ENCODE assay signal across 19 cellular contexts in the genomic region with DNA sequence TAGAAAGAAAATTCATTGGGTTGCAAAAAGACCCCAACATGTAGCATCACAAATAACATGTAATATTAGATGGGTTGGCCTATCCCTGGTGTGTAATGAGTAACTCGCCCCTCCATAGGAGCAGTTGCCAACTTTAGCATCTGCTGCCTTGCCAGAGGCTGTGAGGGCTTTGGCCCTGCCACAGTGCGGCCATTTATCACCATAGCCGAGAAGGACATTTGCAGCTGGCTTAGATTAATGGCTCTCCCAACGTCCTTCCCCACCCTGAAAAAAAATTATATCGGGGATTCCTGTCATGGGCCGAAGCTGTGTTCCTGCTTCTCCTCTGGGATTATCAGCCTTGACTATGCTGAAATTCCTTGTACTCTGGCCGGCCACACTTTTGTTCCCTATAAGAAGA. TPM values are rescaled to one million over a fixed set of nuclear protein-coding genes. Genes with fewer than 3 reads are reported as not detected.
"Had no signal": no experiment of that assay in that cellular context is flagged by ENCODE, and none has a peak within 500 bp of the region (broad histone marks: within the 10 kb centered on the region; RNA-seq: fewer than 3 reads in every experiment).

No MANE protein-coding gene starts in this region.

- ATAC-seq: activated CD4-positive, CD25-positive, alpha-beta regulatory T cell treated with anti-CD3 and anti-CD28 coated beads, Interleukin-2, amount 50 U/mL, for 24 hours; left lung; T-cell had no signal

- H3K4me3 ChIP-seq: ascending aorta, left lung, sigmoid colon, tibial nerve had no signal

- DNase-seq: activated CD4-positive, alpha-beta T cell treated with anti-CD3 and anti-CD28 coated beads, Interleukin-2, amount 50 U/mL, for 1 hour; activated CD8-positive, alpha-beta memory T cell treated with anti-CD3 and anti-CD28 coated beads for 24 hours; activated naive CD4-positive, alpha-beta T cell treated with Interleukin-2 at 50 U/mL for 16 hours; left lung; occipital lobe; sigmoid colon; stimulated activated CD4-positive, alpha-beta T cell treated with anti-CD3 and anti-CD28 coated beads, Interleukin-12 subunit alpha, Interleukin-12 subunit beta, amount 100 ng/mL, for 4 hours; stimulated activated CD4-positive, alpha-beta T cell treated with anti-CD3 and anti-CD28 coated beads, Interleukin-2, amount 100 ng/mL, for 24 hours; T-cell; T-helper 9 cell had no signal

RNA-seq across cellular contexts. Expression of a gene that starts 7.6 kb away (rescaled TPM):
- total RNA-seq: activated T-helper 1 cell treated with anti-CD3 and anti-CD28 coated beads, Interleukin-12 subunit alpha, Interleukin-12 subunit beta, Interleukin-2, Interleukin-4 antibody, amounts not matched to agents 30 ng/mL and 10 ng/mL and 1 ng/mL, durations not matched to agents 14 hours and 24 hours and 36 hours; ascending aorta; bronchial epithelial cell; chondrocyte; dermis microvascular lymphatic vessel endothelial cell; left lung; occipital lobe; progenitor cell of endocrine pancreas; sigmoid colon; subcutaneous adipose tissue; T-cell; tibial nerve had no signal

RNA-seq across cellular contexts. Expression of a gene that starts 28.2 kb away (rescaled TPM):
- total RNA-seq: activated T-helper 1 cell treated with anti-CD3 and anti-CD28 coated beads, Interleukin-12 subunit alpha, Interleukin-12 subunit beta, Interleukin-2, Interleukin-4 antibody, amounts not matched to agents 30 ng/mL and 10 ng/mL and 1 ng/mL, durations not matched to agents 14 hours and 24 hours and 36 hours; ascending aorta; chondrocyte; dermis microvascular lymphatic vessel endothelial cell; occipital lobe; progenitor cell of endocrine pancreas; sigmoid colon; subcutaneous adipose tissue; tibial nerve had no signal
